Comparison of ENCODE assay signal across 12 cellular contexts in genomic region chr22:21003782-21004181, GRCh38. TPM values are rescaled to one million over a fixed set of nuclear protein-coding genes. Genes with fewer than 3 reads are reported as not detected.
DNase-seq lines count a peak whose midpoint lies in the region; ATAC-seq and TF ChIP-seq lines count a peak whose summit lies in the region.
"Had no signal": no experiment of that assay in that cellular context is flagged by ENCODE, and none has a peak within 500 bp of the region (broad histone marks: within the 10 kb centered on the region; RNA-seq: fewer than 3 reads in every experiment).

No MANE protein-coding gene starts in this region.

- POLR2A ChIA-PET in T-cell (lab: Charles Lee) = no interaction called here

- peak overlapping the region; percentile 36 to 85 for H3K9ac ChIP-seq in stomach smooth muscle (ENCODE audit: low read length in 2 of 2)

- H3K27me3 Mint-ChIP-seq in activated naive CD4-positive, alpha-beta T cell treated with anti-CD3 and anti-CD28 coated beads, Interleukin-2, amount 50 U/mL, for 24 hours = no peaks in the 10 kb centered on the region
- no peaks in the 10 kb centered on the region for H3K27me3 Mint-ChIP-seq in T-cell
- peaks cover 3% of the 10 kb centered on the region for H3K27me3 Mint-ChIP-seq in glutamatergic neuron (ENCODE audit: unreplicated experiment)

- peaks cover 36% of the 10 kb centered on the region for H3K4me1 ChIP-seq in stomach smooth muscle (ENCODE audit: control insufficient read depth, insufficient read depth, low read length)

- peaks cover 2% of the 10 kb centered on the region for H3K36me3 Mint-ChIP-seq in activated naive CD4-positive, alpha-beta T cell treated with anti-CD3 and anti-CD28 coated beads, Interleukin-2, amount 50 U/mL, for 24 hours
- no peaks in the 10 kb centered on the region for H3K36me3 Mint-ChIP-seq in T-cell
- no peaks in the 10 kb centered on the region for H3K36me3 Mint-ChIP-seq in glutamatergic neuron (ENCODE audit: unreplicated experiment)

- CTCF ChIA-PET in T-cell (lab: Charles Lee) = no interaction called here

- H3K9me3 ChIP-seq in stomach smooth muscle (ENCODE audit: control insufficient read depth in 2 of 2, low read length in 2 of 2) = no peaks in the 10 kb centered on the region

- ATAC-seq in T-cell (replicated peaks in 1 of 4) = no peak
- ATAC-seq in GM18519 (IDR thresholded peaks at IDR 0.05; ENCODE audit: low FRiP score, unreplicated experiment) = no peak

- no peaks in the 10 kb centered on the region for H3K27me3 ChIP-seq in stomach smooth muscle (ENCODE audit: control insufficient read depth in 1 of 2, insufficient read depth in 2 of 2, low read length in 2 of 2)

- peak overlapping the region; percentile 96 for H3K27ac ChIP-seq in stomach smooth muscle (ENCODE audit: low read length)

- peak overlapping the region in 1 of 2 donors; percentile 15 for H3K4me3 ChIP-seq in stomach smooth muscle (ENCODE audit: low read length in 2 of 2)

- H3K4me3 Mint-ChIP-seq in activated naive CD4-positive, alpha-beta T cell treated with anti-CD3 and anti-CD28 coated beads, Interleukin-2, amount 50 U/mL, for 24 hours = peak overlapping the region; percentile 96
- peak overlapping the region; percentile 94 to 96 (median 95) for H3K4me3 Mint-ChIP-seq in T-cell
- peak overlapping the region; percentile 99 for H3K4me3 Mint-ChIP-seq in glutamatergic neuron (ENCODE audit: unreplicated experiment)

- peaks cover 0 to 7% of the 10 kb centered on the region in 2 donors for H3K36me3 ChIP-seq in stomach smooth muscle (ENCODE audit: control insufficient read depth in 2 of 2, insufficient read depth in 2 of 2, low read length in 2 of 2)

- DNase-seq in activated naive CD4-positive, alpha-beta T cell (lab: John Stamatoyannopoulos, UW) = no peak
- DNase-seq in T-cell (no peak), glutamatergic neuron (no peak), GM13976 (ENCODE audit: low spot score) (no peak)
- DNase-seq in stimulated activated CD8-positive, alpha-beta memory T cell treated with anti-CD3 and anti-CD28 coated beads, Interleukin-4, amount 100 ng/mL, for 48 hours = no peak
- DNase-seq: cortex of kidney, KBM-7, nucleus accumbens, OCI-M1 had no signal

- in situ Hi-C loops in GM13976 (cut with MboI; ENCODE audit: low sequenced_read_pairs, unreplicated experiment) = no loop called here

- peak overlapping the region; percentile 51 for H3K27ac Mint-ChIP-seq in activated naive CD4-positive, alpha-beta T cell treated with anti-CD3 and anti-CD28 coated beads, Interleukin-2, amount 50 U/mL, for 24 hours
- H3K27ac Mint-ChIP-seq in T-cell = peak overlapping the region in 1 of 2 donors; percentile 100
- no peak overlapping the region for H3K27ac Mint-ChIP-seq in glutamatergic neuron (ENCODE audit: unreplicated experiment)

- peaks cover 35% of the 10 kb centered on the region for H3K4me1 Mint-ChIP-seq in activated naive CD4-positive, alpha-beta T cell treated with anti-CD3 and anti-CD28 coated beads, Interleukin-2, amount 50 U/mL, for 24 hours
- H3K4me1 Mint-ChIP-seq in T-cell (peaks cover 35 to 37% (median 35%) of the 10 kb centered on the region in 3 donors), glutamatergic neuron (ENCODE audit: low read depth, unreplicated experiment) (peaks cover 1% of the 10 kb centered on the region)

- no peaks in the 10 kb centered on the region for H3K9me3 Mint-ChIP-seq in activated naive CD4-positive, alpha-beta T cell treated with anti-CD3 and anti-CD28 coated beads, Interleukin-2, amount 50 U/mL, for 24 hours
- no peaks in the 10 kb centered on the region for H3K9me3 Mint-ChIP-seq in T-cell
- peaks cover 14% of the 10 kb centered on the region for H3K9me3 Mint-ChIP-seq in glutamatergic neuron (ENCODE audit: unreplicated experiment)

- TF ChIP-seq CTCF in glutamatergic neuron (IDR thresholded peaks at IDR 0.05; ENCODE audit: partially characterized antibody, unreplicated experiment) = no peak
- no peak for TF ChIP-seq CTCF in GM13976 (IDR thresholded peaks at IDR 0.05; ENCODE audit: borderline replicate concordance, control extremely low read depth, extremely low read depth, insufficient read depth, missing control alignments)

RNA-seq across cellular contexts. Expression of gene THAP7, which starts 1.9 kb away (rescaled TPM):
- total RNA-seq in T-cell = 10 to 100 TPM; 46.4 to 61.1 (median 56.8) TPM
- 17.8 TPM for total RNA-seq in glutamatergic neuron (ENCODE audit: unreplicated experiment)

RNA-seq across cellular contexts. Expression of gene P2RX6, which starts 11.2 kb away (rescaled TPM):
- total RNA-seq in T-cell = 1 to 10 TPM in 3 of 5 donors, under 1 TPM in 2; 0.29 to 1.6 (median 1.0) TPM
- total RNA-seq in glutamatergic neuron (ENCODE audit: unreplicated experiment) = 1.5 TPM

RNA-seq across cellular contexts. Expression of gene LZTR1, which starts 21.7 kb away (rescaled TPM):
- 100 to 1,000 TPM in 3 of 5 donors, 10 to 100 TPM in 2; 57.1 to 118 (median 105) TPM for total RNA-seq in T-cell
- total RNA-seq in glutamatergic neuron (ENCODE audit: unreplicated experiment) = 165 TPM

RNA-seq across cellular contexts. Expression of gene SLC7A4, which starts 28.6 kb away (rescaled TPM):
- total RNA-seq in T-cell (under 1 TPM in 3 of 5 donors, not detected in 2; 0.14 to 0.76 (median 0.41) TPM), glutamatergic neuron (ENCODE audit: unreplicated experiment) (0.59 TPM)

RNA-seq across cellular contexts. Expression of gene AIFM3, which starts 36.7 kb away (rescaled TPM):
- total RNA-seq in T-cell = 1 to 10 TPM in 2 of 5 donors, under 1 TPM in 3; 0.33 to 1.7 (median 0.66) TPM
- total RNA-seq in glutamatergic neuron (ENCODE audit: unreplicated experiment) = 0.64 TPM
